8 cellular contexts compared by ENCODE assay signal in genomic region chr6:72620866-72621242, GRCh38. TPM values are rescaled to one million over a fixed set of nuclear protein-coding genes. Genes with fewer than 3 reads are reported as not detected.
DNase-seq lines count a peak whose midpoint lies in the region; ATAC-seq and TF ChIP-seq lines count a peak whose summit lies in the region.

No MANE protein-coding gene starts in this region.

- H3K4me3 Mint-ChIP-seq in CD4-positive, alpha-beta T cell = peak overlapping the region; percentile 95
- peak overlapping the region; percentile 85 for H3K4me3 Mint-ChIP-seq in T-helper 1 cell treated with Interleukin-12 subunit alpha and Interleukin-12 subunit beta and Interleukin-4 antibody, amounts not matched to agents 30 μg/mL and 1 μg/mL, for 36 hours
- H3K4me3 Mint-ChIP-seq in endothelial cell (ENCODE audit: unreplicated experiment) = peak overlapping the region; percentile 59
- peak overlapping the region; percentile 64 for H3K4me3 Mint-ChIP-seq in progenitor cell of endocrine pancreas (ENCODE audit: low read depth)

- peaks cover 20% of the 10 kb centered on the region for H3K27me3 Mint-ChIP-seq in CD4-positive, alpha-beta T cell
- peaks cover 4% of the 10 kb centered on the region for H3K27me3 Mint-ChIP-seq in T-helper 1 cell treated with Interleukin-12 subunit alpha and Interleukin-12 subunit beta and Interleukin-4 antibody, amounts not matched to agents 30 μg/mL and 1 μg/mL, for 36 hours (ENCODE audit: low read depth)
- H3K27me3 Mint-ChIP-seq in endothelial cell (ENCODE audit: unreplicated experiment) = peaks cover 18% of the 10 kb centered on the region
- peaks cover 56% of the 10 kb centered on the region for H3K27me3 Mint-ChIP-seq in progenitor cell of endocrine pancreas

- peak overlapping the region; percentile 84 for H3K27ac Mint-ChIP-seq in CD4-positive, alpha-beta T cell
- H3K27ac Mint-ChIP-seq in T-helper 1 cell treated with Interleukin-12 subunit alpha and Interleukin-12 subunit beta and Interleukin-4 antibody, amounts not matched to agents 30 μg/mL and 1 μg/mL, for 36 hours = peak overlapping the region; percentile 39
- H3K27ac Mint-ChIP-seq in endothelial cell (ENCODE audit: unreplicated experiment) (no peak overlapping the region), progenitor cell of endocrine pancreas (no peak overlapping the region)

- H3K27ac ChIP-seq in CD4-positive, alpha-beta T cell (ENCODE audit: low read depth, low read length) = peak overlapping the region; percentile 26

- H3K4me1 Mint-ChIP-seq in CD4-positive, alpha-beta T cell (ENCODE audit: low read depth) = peaks cover 53% of the 10 kb centered on the region
- peaks cover 41% of the 10 kb centered on the region for H3K4me1 Mint-ChIP-seq in T-helper 1 cell treated with Interleukin-12 subunit alpha and Interleukin-12 subunit beta and Interleukin-4 antibody, amounts not matched to agents 30 μg/mL and 1 μg/mL, for 36 hours (ENCODE audit: low read depth)
- H3K4me1 Mint-ChIP-seq in endothelial cell (ENCODE audit: unreplicated experiment) (peaks cover 15% of the 10 kb centered on the region), progenitor cell of endocrine pancreas (ENCODE audit: low read depth) (peaks cover 17% of the 10 kb centered on the region)

- intact Hi-C loops in CD4-positive, alpha-beta T cell (cut with DNase I, micrococcal nuclease) = loop anchor here (2.0 to 10.0 kb wide), 2 partner anchors 206 to 510 kb away; no protein-coding TSS in a partner anchor

- H3K27me3 ChIP-seq in CD4-positive, alpha-beta T cell (ENCODE audit: control insufficient read depth, insufficient read depth, low read length) = no peaks in the 10 kb centered on the region

- CTCF ChIA-PET in CD4-positive, alpha-beta T cell (lab: Charles Lee) = interaction anchor here (1.4 kb wide), 1 partner anchor 510 kb away, joined by 4 read pairs; no protein-coding TSS in a partner anchor

- H3K36me3 Mint-ChIP-seq in CD4-positive, alpha-beta T cell (ENCODE audit: low read depth) = no peaks in the 10 kb centered on the region
- H3K36me3 Mint-ChIP-seq in T-helper 1 cell treated with Interleukin-12 subunit alpha and Interleukin-12 subunit beta and Interleukin-4 antibody, amounts not matched to agents 30 μg/mL and 1 μg/mL, for 36 hours (ENCODE audit: low read depth) = no peaks in the 10 kb centered on the region
- no peaks in the 10 kb centered on the region for H3K36me3 Mint-ChIP-seq in endothelial cell (ENCODE audit: low read depth, unreplicated experiment)
- H3K36me3 Mint-ChIP-seq in progenitor cell of endocrine pancreas (ENCODE audit: insufficient read depth) = no peaks in the 10 kb centered on the region

- ATAC-seq in CD4-positive, alpha-beta T cell (ENCODE audit: poor library complexity) = no peak
- no peak for ATAC-seq in GM21619 (IDR thresholded peaks at IDR 0.05; ENCODE audit: unreplicated experiment)
- no peak for ATAC-seq in GM19023 (IDR thresholded peaks at IDR 0.05; ENCODE audit: unreplicated experiment)
- no peak for ATAC-seq in GM19351 (IDR thresholded peaks at IDR 0.05; ENCODE audit: unreplicated experiment)
- ATAC-seq in GM18858 (IDR thresholded peaks at IDR 0.05; ENCODE audit: unreplicated experiment) = no peak

- POLR2A ChIA-PET in CD4-positive, alpha-beta T cell (lab: Charles Lee) = interaction anchor here (0.6 to 1.2 kb wide), 2 partner anchors 16 to 346 kb away, joined by 3 read pairs; no protein-coding TSS in a partner anchor

- H3K9me3 ChIP-seq in CD4-positive, alpha-beta T cell (ENCODE audit: control insufficient read depth, low read length) = no peaks in the 10 kb centered on the region

- DNase-seq in CD4-positive, alpha-beta T cell = peak in 3 of 10 experiments; percentile 7 to 33 (median 10)
- DNase-seq in endothelial cell (ENCODE audit: low spot score) (no peak), progenitor cell of endocrine pancreas (ENCODE audit: low spot score, unreplicated experiment) (no peak)

- TF ChIP-seq CTCF in CD4-positive, alpha-beta T cell (IDR thresholded peaks at IDR 0.05) = no peak
- TF ChIP-seq CTCF in endothelial cell (IDR thresholded peaks at IDR 0.05; ENCODE audit: unreplicated experiment) (no peak), progenitor cell of endocrine pancreas (IDR thresholded peaks at IDR 0.05; ENCODE audit: unreplicated experiment) (no peak)

- H3K9me3 Mint-ChIP-seq in CD4-positive, alpha-beta T cell = no peaks in the 10 kb centered on the region
- H3K9me3 Mint-ChIP-seq in T-helper 1 cell treated with Interleukin-12 subunit alpha and Interleukin-12 subunit beta and Interleukin-4 antibody, amounts not matched to agents 30 μg/mL and 1 μg/mL, for 36 hours = no peaks in the 10 kb centered on the region
- no peaks in the 10 kb centered on the region for H3K9me3 Mint-ChIP-seq in endothelial cell (ENCODE audit: unreplicated experiment)
- no peaks in the 10 kb centered on the region for H3K9me3 Mint-ChIP-seq in progenitor cell of endocrine pancreas (ENCODE audit: low read depth)

RNA-seq across cellular contexts. Expression of gene KCNQ5, which starts 1.0 kb away (rescaled TPM):
- total RNA-seq in CD4-positive, alpha-beta T cell = 1 to 10 TPM; 2.1 to 2.5 TPM
- total RNA-seq in endothelial cell (ENCODE audit: unreplicated experiment) (0.08 TPM), progenitor cell of endocrine pancreas (0.53 and 1.0 TPM in 2 replicates)

Comparison
In these comparisons a context has a peak if more than half of its experiments do, and no peak if none do; other contexts are left out.
1. H3K27ac Mint-ChIP-seq: peak in CD4-positive, alpha-beta T cell (single experiment) and T-helper 1 cell treated with Interleukin-12 subunit alpha and Interleukin-12 subunit beta and Interleukin-4 antibody, amounts not matched to agents 30 μg/mL and 1 μg/mL, for 36 hours (single experiment); none in endothelial cell (single experiment) and progenitor cell of endocrine pancreas (single experiment).
2. Peak in every context shown above with its lines, with median percentiles within 50 percentile points of each other: H3K4me3 Mint-ChIP-seq.